ENCODE assay signal across 8 cellular contexts in genomic region chr14:37595809-37596595, GRCh38. TPM values are rescaled to one million over a fixed set of nuclear protein-coding genes. Genes with fewer than 3 reads are reported as not detected.
DNase-seq lines count a peak whose midpoint lies in the region; ATAC-seq and TF ChIP-seq lines count a peak whose summit lies in the region.

No MANE protein-coding gene starts in this region.

- no peak overlapping the region for H3K18ac ChIP-seq in trophoblast cell (ENCODE audit: low read length)

- H4K12ac ChIP-seq in trophoblast cell (ENCODE audit: low read depth, low read length) = no peak overlapping the region

- no peaks in the 10 kb centered on the region for H3K36me3 Mint-ChIP-seq in WTC11

- peak; percentile 80 for ATAC-seq in HG02973 (IDR thresholded peaks at IDR 0.05; ENCODE audit: unreplicated experiment)
- no peak for ATAC-seq in WTC11

- peak; percentile 16 for DNase-seq in EH (ENCODE audit: low read depth)
- DNase-seq in NCI-H2196 (lab: John Stamatoyannopoulos, UW; ENCODE audit: unreplicated experiment) = peak; percentile 93
- DNase-seq in WTC11 (ENCODE audit: low spot score) = peak; percentile 65
- peak; percentile 98 for DNase-seq in epithelial cell of prostate (ENCODE audit: low read depth, low spot score)
- peak; percentile 19 to 31 for DNase-seq in trophoblast cell
- DNase-seq in effector CD4-positive, alpha-beta T cell = no peak
- no peak for DNase-seq in GM10248 (ENCODE audit: extremely low spot score)

- H3K79me2 ChIP-seq in trophoblast cell (ENCODE audit: control insufficient read depth, insufficient read depth, low read length, poor library complexity) = no peaks in the 10 kb centered on the region

- H2AFZ ChIP-seq in trophoblast cell (ENCODE audit: insufficient read depth, low read length, poor library complexity) = peak overlapping the region; percentile 5

- no peak overlapping the region for H4K91ac ChIP-seq in trophoblast cell (ENCODE audit: low read depth, low read length)

- no peak overlapping the region for H3K4me3 ChIP-seq in trophoblast cell (ENCODE audit: low read depth, low read length)

- H3K27ac Mint-ChIP-seq in WTC11 = no peak overlapping the region

- H3K27me3 ChIP-seq in trophoblast cell (ENCODE audit: insufficient read depth, low read length) = peaks cover 72% of the 10 kb centered on the region

- H2BK12ac ChIP-seq in trophoblast cell (ENCODE audit: low read length) = no peak overlapping the region

- H3K27me3 Mint-ChIP-seq in WTC11 (ENCODE audit: low read depth) = peaks cover 95% of the 10 kb centered on the region

- no peaks in the 10 kb centered on the region for H3K9me3 Mint-ChIP-seq in WTC11

- no peak overlapping the region for H2AK5ac ChIP-seq in trophoblast cell (ENCODE audit: low read length)

- no peak overlapping the region for H4K8ac ChIP-seq in trophoblast cell (ENCODE audit: low read depth, low read length)

- H3K9me3 ChIP-seq in trophoblast cell (ENCODE audit: insufficient read depth, low read depth, low read length) = peaks cover 13% of the 10 kb centered on the region

- no peak overlapping the region for H3K4ac ChIP-seq in trophoblast cell (ENCODE audit: low read depth, low read length)

- H3K27ac ChIP-seq in epithelial cell of prostate (peak overlapping the region; percentile 97), trophoblast cell (ENCODE audit: low read depth, low read length) (no peak overlapping the region)

- H3K9ac ChIP-seq in trophoblast cell (ENCODE audit: low read length) = no peak overlapping the region

- H3K4me2 ChIP-seq in trophoblast cell (ENCODE audit: low read length) = peak overlapping the region; percentile 65

- POLR2A ChIA-PET in WTC11 (lab: Charles Lee) = interaction anchor here (0.7 kb wide), 1 partner anchor 424 kb away, joined by 3 read pairs; no protein-coding TSS in a partner anchor
- POLR2A ChIA-PET in GM10248 (lab: Yijun Ruan, JAX) = no interaction called here

- no peak overlapping the region for H2BK120ac ChIP-seq in trophoblast cell (ENCODE audit: insufficient read depth, low read length, poor library complexity)

- WGBS in trophoblast cell (ENCODE audit: extremely low coverage, insufficient coverage, insufficient read length) = no CpG with 5 or more reads among the region's 44 CpGs

- CTCF ChIA-PET in WTC11 (lab: Charles Lee) = interaction anchor here (1.0 to 2.3 kb wide), 5 partner anchors 11 to 1074 kb away, joined by 3 to 12 read pairs (median 5); no protein-coding TSS in a partner anchor
- CTCF ChIA-PET in GM10248 (lab: Yijun Ruan, JAX) = no interaction called here

- peaks cover 27 to 28% of the 10 kb centered on the region in 2 experiments for H3K4me1 ChIP-seq in trophoblast cell (ENCODE audit: control insufficient read depth in 1 of 2, insufficient read depth in 2 of 2, low read length in 2 of 2)

- H3K14ac ChIP-seq in trophoblast cell (ENCODE audit: low read length) = no peak overlapping the region

- H3K4me1 Mint-ChIP-seq in WTC11 = peaks cover 59% of the 10 kb centered on the region

- H3K36me3 ChIP-seq in trophoblast cell (ENCODE audit: control insufficient read depth in 1 of 2, insufficient read depth in 2 of 2, low read length in 2 of 2) = no peaks in the 10 kb centered on the region

- no peak overlapping the region for H2BK5ac ChIP-seq in trophoblast cell (ENCODE audit: low read depth, low read length, poor library complexity)

- TF ChIP-seq CTCF in WTC11 (IDR thresholded peaks at IDR 0.05) = no peak
- TF ChIP-seq CTCF in GM10248 (IDR thresholded peaks at IDR 0.05; ENCODE audit: control extremely low read depth, extremely low read depth, low read depth, missing control alignments) = no peak

- H3K23ac ChIP-seq in trophoblast cell (ENCODE audit: low read length) = no peak overlapping the region

- H3K79me1 ChIP-seq in trophoblast cell (ENCODE audit: low read length) = no peaks in the 10 kb centered on the region

- H3K4me3 Mint-ChIP-seq in WTC11 = peak overlapping the region; percentile 72

TF ChIP-seq in WTC11, 78 proteins besides CTCF, POLR2A, EP300 and RAD21:
- TF ChIP-seq CBFB (CRISPR knock-in tag; IDR thresholded peaks at IDR 0.05; ENCODE audit: low read depth) = no peak
- TF ChIP-seq GABPB1 (CRISPR knock-in tag; IDR thresholded peaks at IDR 0.05) = peak; percentile 55
- TF ChIP-seq ZNF263 (CRISPR knock-in tag; IDR thresholded peaks at IDR 0.05; ENCODE audit: low read depth) = peak; percentile 64; the same call in 1 of the 2 replicates

RNA-seq across cellular contexts. Expression of gene TTC6, which starts 0.6 kb away (rescaled TPM):
- 0.09 to 0.11 TPM in 2 of 3 replicates, not detected in the other for total RNA-seq in WTC11 (2021)
- polyA plus RNA-seq in trophoblast cell (2013) = 0.10 and 0.11 TPM in 2 replicates

RNA-seq across cellular contexts. Expression of gene FOXA1, which starts 1.0 kb away (rescaled TPM):
- 0.21 to 0.34 TPM (median 0.28 TPM) in 3 replicates for total RNA-seq in WTC11 (2021)
- polyA plus RNA-seq in trophoblast cell (2013) = 2.5 and 2.7 TPM in 2 replicates

Comparison
In these comparisons a context has a peak if more than half of its experiments do, and no peak if none do; other contexts are left out.
1. DNase-seq: peak in EH (single experiment), NCI-H2196 (single experiment), WTC11 (single experiment), epithelial cell of prostate (single experiment) and trophoblast cell (2 of 2); none in effector CD4-positive, alpha-beta T cell (single experiment) and GM10248 (single experiment).